Comparison of ENCODE assay signal across 1 cellular context in genomic region chr16:89297870-89298545, GRCh38.
TF ChIP-seq lines count a peak whose summit lies in the region.

No MANE protein-coding gene starts in this region.

TF ChIP-seq in GM23338, 12 proteins besides CTCF, POLR2A, EP300 and RAD21 (continued from another document):
- TF ChIP-seq EZH2 (IDR thresholded peaks at IDR 0.05; ENCODE audit: low read depth, unreplicated experiment) = no peak
- TF ChIP-seq JUNB (IDR thresholded peaks at IDR 0.05; ENCODE audit: unreplicated experiment) = no peak
- TF ChIP-seq, protein P1, sequence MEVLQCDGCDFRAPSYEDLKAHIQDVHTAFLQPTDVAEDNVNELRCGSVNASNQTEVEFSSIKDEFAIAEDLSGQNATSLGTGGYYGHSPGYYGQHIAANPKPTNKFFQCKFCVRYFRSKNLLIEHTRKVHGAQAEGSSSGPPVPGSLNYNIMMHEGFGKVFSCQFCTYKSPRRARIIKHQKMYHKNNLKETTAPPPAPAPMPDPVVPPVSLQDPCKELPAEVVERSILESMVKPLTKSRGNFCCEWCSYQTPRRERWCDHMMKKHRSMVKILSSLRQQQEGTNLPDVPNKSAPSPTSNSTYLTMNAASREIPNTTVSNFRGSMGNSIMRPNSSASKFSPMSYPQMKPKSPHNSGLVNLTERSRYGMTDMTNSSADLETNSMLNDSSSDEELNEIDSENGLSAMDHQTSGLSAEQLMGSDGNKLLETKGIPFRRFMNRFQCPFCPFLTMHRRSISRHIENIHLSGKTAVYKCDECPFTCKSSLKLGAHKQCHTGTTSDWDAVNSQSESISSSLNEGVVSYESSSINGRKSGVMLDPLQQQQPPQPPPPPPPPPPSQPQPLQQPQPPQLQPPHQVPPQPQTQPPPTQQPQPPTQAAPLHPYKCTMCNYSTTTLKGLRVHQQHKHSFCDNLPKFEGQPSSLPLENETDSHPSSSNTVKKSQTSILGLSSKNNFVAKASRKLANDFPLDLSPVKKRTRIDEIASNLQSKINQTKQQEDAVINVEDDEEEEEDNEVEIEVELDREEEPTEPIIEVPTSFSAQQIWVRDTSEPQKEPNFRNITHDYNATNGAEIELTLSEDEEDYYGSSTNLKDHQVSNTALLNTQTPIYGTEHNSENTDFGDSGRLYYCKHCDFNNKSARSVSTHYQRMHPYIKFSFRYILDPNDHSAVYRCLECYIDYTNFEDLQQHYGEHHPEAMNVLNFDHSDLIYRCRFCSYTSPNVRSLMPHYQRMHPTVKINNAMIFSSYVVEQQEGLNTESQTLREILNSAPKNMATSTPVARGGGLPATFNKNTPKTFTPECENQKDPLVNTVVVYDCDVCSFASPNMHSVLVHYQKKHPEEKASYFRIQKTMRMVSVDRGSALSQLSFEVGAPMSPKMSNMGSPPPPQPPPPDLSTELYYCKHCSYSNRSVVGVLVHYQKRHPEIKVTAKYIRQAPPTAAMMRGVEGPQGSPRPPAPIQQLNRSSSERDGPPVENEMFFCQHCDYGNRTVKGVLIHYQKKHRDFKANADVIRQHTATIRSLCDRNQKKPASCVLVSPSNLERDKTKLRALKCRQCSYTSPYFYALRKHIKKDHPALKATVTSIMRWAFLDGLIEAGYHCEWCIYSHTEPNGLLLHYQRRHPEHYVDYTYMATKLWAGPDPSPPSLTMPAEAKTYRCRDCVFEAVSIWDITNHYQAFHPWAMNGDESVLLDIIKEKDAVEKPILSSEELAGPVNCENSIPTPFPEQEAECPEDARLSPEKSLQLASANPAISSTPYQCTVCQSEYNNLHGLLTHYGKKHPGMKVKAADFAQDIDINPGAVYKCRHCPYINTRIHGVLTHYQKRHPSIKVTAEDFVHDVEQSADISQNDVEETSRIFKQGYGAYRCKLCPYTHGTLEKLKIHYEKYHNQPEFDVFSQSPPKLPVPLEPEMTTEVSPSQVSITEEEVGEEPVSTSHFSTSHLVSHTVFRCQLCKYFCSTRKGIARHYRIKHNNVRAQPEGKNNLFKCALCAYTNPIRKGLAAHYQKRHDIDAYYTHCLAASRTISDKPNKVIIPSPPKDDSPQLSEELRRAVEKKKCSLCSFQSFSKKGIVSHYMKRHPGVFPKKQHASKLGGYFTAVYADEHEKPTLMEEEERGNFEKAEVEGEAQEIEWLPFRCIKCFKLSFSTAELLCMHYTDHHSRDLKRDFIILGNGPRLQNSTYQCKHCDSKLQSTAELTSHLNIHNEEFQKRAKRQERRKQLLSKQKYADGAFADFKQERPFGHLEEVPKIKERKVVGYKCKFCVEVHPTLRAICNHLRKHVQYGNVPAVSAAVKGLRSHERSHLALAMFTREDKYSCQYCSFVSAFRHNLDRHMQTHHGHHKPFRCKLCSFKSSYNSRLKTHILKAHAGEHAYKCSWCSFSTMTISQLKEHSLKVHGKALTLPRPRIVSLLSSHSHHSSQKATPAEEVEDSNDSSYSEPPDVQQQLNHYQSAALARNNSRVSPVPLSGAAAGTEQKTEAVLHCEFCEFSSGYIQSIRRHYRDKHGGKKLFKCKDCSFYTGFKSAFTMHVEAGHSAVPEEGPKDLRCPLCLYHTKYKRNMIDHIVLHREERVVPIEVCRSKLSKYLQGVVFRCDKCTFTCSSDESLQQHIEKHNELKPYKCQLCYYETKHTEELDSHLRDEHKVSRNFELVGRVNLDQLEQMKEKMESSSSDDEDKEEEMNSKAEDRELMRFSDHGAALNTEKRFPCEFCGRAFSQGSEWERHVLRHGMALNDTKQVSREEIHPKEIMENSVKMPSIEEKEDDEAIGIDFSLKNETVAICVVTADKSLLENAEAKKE (CRISPR knock-in tag; IDR thresholded peaks at IDR 0.05) = no peak
- TF ChIP-seq CREB1 (CRISPR knock-in tag; IDR thresholded peaks at IDR 0.05; ENCODE audit: low read depth) = no peak
- TF ChIP-seq POLR2AphosphoS5 (IDR thresholded peaks at IDR 0.05; ENCODE audit: low read depth) = no peak; the same call in 1 of the 2 replicates
- TF ChIP-seq ZNF114 (CRISPR knock-in tag; IDR thresholded peaks at IDR 0.05) = no peak
- no peak for TF ChIP-seq NANOG (IDR thresholded peaks at IDR 0.05; ENCODE audit: borderline replicate concordance)
- TF ChIP-seq EZH2phosphoT487 (IDR thresholded peaks at IDR 0.05; ENCODE audit: unreplicated experiment) = no peak
- no peak for TF ChIP-seq STAT1 (IDR thresholded peaks at IDR 0.05; ENCODE audit: unreplicated experiment)
TF ChIP-seq in GM23338: peak in this region for 0.
